Comparison of ENCODE assay signal across 1 cellular context in the genomic region with DNA sequence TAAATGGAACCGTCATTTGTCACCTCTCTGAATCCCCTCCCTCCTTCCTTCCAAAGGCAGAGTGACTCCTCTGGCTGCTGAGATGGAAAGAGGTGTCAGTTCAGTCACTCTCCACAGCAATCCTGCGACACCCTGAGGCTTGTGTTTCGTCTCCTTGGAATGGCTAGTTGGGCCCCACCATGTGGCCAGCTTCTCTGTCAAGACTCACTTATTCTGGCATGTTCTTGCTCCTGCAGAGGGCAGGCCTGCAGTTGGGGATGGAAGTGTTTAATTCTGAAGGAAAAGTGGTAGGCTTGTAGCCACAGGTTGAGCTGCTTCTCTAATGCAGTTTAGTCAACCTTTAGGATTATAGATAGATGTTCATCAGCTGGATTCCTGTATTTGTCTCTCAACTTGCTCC.
TF ChIP-seq lines count a peak whose summit lies in the region.

No MANE protein-coding gene starts in this region.

TF ChIP-seq in K562, 482 proteins besides CTCF, POLR2A, EP300 and RAD21 (continued from another document):
- TF ChIP-seq, protein P1, sequence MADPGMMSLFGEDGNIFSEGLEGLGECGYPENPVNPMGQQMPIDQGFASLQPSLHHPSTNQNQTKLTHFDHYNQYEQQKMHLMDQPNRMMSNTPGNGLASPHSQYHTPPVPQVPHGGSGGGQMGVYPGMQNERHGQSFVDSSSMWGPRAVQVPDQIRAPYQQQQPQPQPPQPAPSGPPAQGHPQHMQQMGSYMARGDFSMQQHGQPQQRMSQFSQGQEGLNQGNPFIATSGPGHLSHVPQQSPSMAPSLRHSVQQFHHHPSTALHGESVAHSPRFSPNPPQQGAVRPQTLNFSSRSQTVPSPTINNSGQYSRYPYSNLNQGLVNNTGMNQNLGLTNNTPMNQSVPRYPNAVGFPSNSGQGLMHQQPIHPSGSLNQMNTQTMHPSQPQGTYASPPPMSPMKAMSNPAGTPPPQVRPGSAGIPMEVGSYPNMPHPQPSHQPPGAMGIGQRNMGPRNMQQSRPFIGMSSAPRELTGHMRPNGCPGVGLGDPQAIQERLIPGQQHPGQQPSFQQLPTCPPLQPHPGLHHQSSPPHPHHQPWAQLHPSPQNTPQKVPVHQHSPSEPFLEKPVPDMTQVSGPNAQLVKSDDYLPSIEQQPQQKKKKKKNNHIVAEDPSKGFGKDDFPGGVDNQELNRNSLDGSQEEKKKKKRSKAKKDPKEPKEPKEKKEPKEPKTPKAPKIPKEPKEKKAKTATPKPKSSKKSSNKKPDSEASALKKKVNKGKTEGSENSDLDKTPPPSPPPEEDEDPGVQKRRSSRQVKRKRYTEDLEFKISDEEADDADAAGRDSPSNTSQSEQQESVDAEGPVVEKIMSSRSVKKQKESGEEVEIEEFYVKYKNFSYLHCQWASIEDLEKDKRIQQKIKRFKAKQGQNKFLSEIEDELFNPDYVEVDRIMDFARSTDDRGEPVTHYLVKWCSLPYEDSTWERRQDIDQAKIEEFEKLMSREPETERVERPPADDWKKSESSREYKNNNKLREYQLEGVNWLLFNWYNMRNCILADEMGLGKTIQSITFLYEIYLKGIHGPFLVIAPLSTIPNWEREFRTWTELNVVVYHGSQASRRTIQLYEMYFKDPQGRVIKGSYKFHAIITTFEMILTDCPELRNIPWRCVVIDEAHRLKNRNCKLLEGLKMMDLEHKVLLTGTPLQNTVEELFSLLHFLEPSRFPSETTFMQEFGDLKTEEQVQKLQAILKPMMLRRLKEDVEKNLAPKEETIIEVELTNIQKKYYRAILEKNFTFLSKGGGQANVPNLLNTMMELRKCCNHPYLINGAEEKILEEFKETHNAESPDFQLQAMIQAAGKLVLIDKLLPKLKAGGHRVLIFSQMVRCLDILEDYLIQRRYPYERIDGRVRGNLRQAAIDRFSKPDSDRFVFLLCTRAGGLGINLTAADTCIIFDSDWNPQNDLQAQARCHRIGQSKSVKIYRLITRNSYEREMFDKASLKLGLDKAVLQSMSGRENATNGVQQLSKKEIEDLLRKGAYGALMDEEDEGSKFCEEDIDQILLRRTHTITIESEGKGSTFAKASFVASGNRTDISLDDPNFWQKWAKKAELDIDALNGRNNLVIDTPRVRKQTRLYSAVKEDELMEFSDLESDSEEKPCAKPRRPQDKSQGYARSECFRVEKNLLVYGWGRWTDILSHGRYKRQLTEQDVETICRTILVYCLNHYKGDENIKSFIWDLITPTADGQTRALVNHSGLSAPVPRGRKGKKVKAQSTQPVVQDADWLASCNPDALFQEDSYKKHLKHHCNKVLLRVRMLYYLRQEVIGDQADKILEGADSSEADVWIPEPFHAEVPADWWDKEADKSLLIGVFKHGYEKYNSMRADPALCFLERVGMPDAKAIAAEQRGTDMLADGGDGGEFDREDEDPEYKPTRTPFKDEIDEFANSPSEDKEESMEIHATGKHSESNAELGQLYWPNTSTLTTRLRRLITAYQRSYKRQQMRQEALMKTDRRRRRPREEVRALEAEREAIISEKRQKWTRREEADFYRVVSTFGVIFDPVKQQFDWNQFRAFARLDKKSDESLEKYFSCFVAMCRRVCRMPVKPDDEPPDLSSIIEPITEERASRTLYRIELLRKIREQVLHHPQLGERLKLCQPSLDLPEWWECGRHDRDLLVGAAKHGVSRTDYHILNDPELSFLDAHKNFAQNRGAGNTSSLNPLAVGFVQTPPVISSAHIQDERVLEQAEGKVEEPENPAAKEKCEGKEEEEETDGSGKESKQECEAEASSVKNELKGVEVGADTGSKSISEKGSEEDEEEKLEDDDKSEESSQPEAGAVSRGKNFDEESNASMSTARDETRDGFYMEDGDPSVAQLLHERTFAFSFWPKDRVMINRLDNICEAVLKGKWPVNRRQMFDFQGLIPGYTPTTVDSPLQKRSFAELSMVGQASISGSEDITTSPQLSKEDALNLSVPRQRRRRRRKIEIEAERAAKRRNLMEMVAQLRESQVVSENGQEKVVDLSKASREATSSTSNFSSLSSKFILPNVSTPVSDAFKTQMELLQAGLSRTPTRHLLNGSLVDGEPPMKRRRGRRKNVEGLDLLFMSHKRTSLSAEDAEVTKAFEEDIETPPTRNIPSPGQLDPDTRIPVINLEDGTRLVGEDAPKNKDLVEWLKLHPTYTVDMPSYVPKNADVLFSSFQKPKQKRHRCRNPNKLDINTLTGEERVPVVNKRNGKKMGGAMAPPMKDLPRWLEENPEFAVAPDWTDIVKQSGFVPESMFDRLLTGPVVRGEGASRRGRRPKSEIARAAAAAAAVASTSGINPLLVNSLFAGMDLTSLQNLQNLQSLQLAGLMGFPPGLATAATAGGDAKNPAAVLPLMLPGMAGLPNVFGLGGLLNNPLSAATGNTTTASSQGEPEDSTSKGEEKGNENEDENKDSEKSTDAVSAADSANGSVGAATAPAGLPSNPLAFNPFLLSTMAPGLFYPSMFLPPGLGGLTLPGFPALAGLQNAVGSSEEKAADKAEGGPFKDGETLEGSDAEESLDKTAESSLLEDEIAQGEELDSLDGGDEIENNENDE (IDR thresholded peaks at IDR 0.05; ENCODE audit: low read depth, low read length), result no peak
- TF ChIP-seq ZNF324 (CRISPR knock-in tag; IDR thresholded peaks at IDR 0.05), result no peak
- TF ChIP-seq ZNF583 (CRISPR knock-in tag; IDR thresholded peaks at IDR 0.05), result no peak
- TF ChIP-seq ZNF830 (CRISPR knock-in tag; IDR thresholded peaks at IDR 0.05), result no peak
- TF ChIP-seq TCF3 (CRISPR knock-in tag; IDR thresholded peaks at IDR 0.05), result no peak
- TF ChIP-seq SMC3 (conservative IDR thresholded peaks at IDR 0.05; ENCODE audit: insufficient read depth, low read depth, low read length), result 0 out of 2 replicates have a peak, but pooled peaks have one; percentile 15
- TF ChIP-seq ZNF561 (CRISPR knock-in tag; conservative IDR thresholded peaks at IDR 0.05), result no peak
- TF ChIP-seq CTBP1 (IDR thresholded peaks at IDR 0.05; ENCODE audit: borderline replicate concordance), result 0 out of 2 replicates have a peak, but pooled peaks have one; percentile 31
- no peak for TF ChIP-seq SREBF2 (CRISPR knock-in tag; IDR thresholded peaks at IDR 0.05)
- TF ChIP-seq, protein P2, sequence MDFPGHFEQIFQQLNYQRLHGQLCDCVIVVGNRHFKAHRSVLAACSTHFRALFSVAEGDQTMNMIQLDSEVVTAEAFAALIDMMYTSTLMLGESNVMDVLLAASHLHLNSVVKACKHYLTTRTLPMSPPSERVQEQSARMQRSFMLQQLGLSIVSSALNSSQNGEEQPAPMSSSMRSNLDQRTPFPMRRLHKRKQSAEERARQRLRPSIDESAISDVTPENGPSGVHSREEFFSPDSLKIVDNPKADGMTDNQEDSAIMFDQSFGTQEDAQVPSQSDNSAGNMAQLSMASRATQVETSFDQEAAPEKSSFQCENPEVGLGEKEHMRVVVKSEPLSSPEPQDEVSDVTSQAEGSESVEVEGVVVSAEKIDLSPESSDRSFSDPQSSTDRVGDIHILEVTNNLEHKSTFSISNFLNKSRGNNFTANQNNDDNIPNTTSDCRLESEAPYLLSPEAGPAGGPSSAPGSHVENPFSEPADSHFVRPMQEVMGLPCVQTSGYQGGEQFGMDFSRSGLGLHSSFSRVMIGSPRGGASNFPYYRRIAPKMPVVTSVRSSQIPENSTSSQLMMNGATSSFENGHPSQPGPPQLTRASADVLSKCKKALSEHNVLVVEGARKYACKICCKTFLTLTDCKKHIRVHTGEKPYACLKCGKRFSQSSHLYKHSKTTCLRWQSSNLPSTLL (IDR thresholded peaks at IDR 0.05), result no peak
- no peak for TF ChIP-seq MEF2D (tag; conservative IDR thresholded peaks at IDR 0.05; ENCODE audit: low read depth)
- no peak for TF ChIP-seq HNRNPK (IDR thresholded peaks at IDR 0.05; ENCODE audit: low read depth, low read length, poor library complexity, severe bottlenecking)
- TF ChIP-seq TAL1 (IDR thresholded peaks at IDR 0.05), result no peak
- TF ChIP-seq ETS2 (tag; IDR thresholded peaks at IDR 0.05; ENCODE audit: borderline replicate concordance, poor library complexity, severe bottlenecking), result no peak
- TF ChIP-seq GABPB1 (CRISPR knock-in tag; IDR thresholded peaks at IDR 0.05), result no peak
- TF ChIP-seq L3MBTL2 (IDR thresholded peaks at IDR 0.05), result peak; percentile 38; the same call in 1 of the 2 replicates
- TF ChIP-seq, protein P3, sequence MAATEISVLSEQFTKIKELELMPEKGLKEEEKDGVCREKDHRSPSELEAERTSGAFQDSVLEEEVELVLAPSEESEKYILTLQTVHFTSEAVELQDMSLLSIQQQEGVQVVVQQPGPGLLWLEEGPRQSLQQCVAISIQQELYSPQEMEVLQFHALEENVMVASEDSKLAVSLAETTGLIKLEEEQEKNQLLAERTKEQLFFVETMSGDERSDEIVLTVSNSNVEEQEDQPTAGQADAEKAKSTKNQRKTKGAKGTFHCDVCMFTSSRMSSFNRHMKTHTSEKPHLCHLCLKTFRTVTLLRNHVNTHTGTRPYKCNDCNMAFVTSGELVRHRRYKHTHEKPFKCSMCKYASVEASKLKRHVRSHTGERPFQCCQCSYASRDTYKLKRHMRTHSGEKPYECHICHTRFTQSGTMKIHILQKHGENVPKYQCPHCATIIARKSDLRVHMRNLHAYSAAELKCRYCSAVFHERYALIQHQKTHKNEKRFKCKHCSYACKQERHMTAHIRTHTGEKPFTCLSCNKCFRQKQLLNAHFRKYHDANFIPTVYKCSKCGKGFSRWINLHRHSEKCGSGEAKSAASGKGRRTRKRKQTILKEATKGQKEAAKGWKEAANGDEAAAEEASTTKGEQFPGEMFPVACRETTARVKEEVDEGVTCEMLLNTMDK (IDR thresholded peaks at IDR 0.05; ENCODE audit: borderline replicate concordance, insufficient read depth, low read depth, low read length, poor library complexity, severe bottlenecking), result peak; percentile 77
- TF ChIP-seq ZNF263 (CRISPR knock-in tag; IDR thresholded peaks at IDR 0.05; ENCODE audit: borderline replicate concordance), result 0 out of 2 replicates have a peak, but pooled peaks have one; percentile 30
- TF ChIP-seq, protein P4, sequence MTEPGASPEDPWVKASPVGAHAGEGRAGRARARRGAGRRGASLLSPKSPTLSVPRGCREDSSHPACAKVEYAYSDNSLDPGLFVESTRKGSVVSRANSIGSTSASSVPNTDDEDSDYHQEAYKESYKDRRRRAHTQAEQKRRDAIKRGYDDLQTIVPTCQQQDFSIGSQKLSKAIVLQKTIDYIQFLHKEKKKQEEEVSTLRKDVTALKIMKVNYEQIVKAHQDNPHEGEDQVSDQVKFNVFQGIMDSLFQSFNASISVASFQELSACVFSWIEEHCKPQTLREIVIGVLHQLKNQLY (CRISPR knock-in tag; conservative IDR thresholded peaks at IDR 0.05), result no peak
